ENCODE assay signal across 23 cellular contexts in the genomic region with DNA sequence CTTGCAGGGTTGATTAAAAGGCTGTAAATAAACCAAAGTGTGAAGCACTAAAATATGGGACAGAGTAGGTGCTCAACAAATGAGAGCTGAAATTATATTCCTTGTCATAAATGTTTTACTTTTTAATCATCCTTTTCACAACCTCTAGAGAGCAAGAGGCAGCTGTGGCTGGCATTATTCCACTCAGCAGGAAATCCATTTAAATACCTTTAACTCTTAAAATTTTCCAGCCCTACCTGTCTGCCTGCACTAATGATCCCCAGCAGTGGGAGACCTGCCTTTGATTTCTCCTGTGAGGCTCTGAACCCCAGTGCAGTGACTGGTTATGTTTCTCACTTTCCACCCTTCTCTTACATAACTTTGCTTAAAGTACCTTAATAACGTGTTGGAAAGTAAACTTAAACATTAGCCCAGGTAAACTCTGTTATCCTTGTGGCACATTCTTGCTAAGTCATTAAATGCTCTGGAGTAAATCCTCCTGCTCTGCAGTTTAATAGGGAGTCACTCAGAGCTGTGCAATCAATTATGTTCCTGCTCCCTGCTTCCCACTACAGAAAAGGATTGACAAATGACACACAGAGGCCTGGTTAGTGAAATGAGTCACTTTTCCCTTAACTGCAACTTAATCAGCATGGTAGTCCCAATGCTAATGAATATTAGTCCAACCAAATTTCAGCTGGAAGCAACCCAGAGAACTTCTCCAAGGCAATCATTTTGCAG.
"Had no signal": no experiment of that assay in that cellular context is flagged by ENCODE, and none has a peak within 500 bp of the region (broad histone marks: within the 10 kb centered on the region; RNA-seq: fewer than 3 reads in every experiment).

No MANE protein-coding gene starts in this region.

- DNase-seq: activated B cell treated with CpG ODN at 0.5 μM for 24 hours; activated CD4-positive, alpha-beta memory T cell treated with anti-CD3 and anti-CD28 coated beads, Interleukin-2, amount 10 ng/mL, durations not matched to agents 7 days and 5 days; activated CD4-positive, alpha-beta T cell treated with anti-CD3 and anti-CD28 coated beads for 4 hours; activated CD8-positive, alpha-beta memory T cell treated with anti-CD3 and anti-CD28 coated beads, Interleukin-2, amount 10 ng/mL, durations not matched to agents 7 days and 5 days; activated naive CD4-positive, alpha-beta T cell treated with anti-CD3 and anti-CD28 coated beads for 36 hours; activated naive CD8-positive, alpha-beta T cell treated with anti-CD3 and anti-CD28 coated beads, Interleukin-2, amount 50 U/mL, for 24 hours; anterior cingulate cortex; brain microvascular endothelial cell; heart left ventricle; islet precursor cell; nephron progenitor cell; nucleus accumbens; posterior cingulate gyrus; stimulated activated CD4-positive, alpha-beta T cell treated with anti-CD3 and anti-CD28 coated beads, Interleukin-12 subunit alpha, Interleukin-12 subunit beta, amount 100 ng/mL, for 4 hours; stimulated activated CD4-positive, alpha-beta T cell treated with anti-CD3 and anti-CD28 coated beads, Interleukin-1b, Interleukin-23, amount 100 ng/mL, for 48 hours; stimulated activated naive CD4-positive, alpha-beta T cell treated with Interleukin-2 at 50 U/mL for 16 hours; SW 1271; T-helper 2 cell; thyroid gland had no signal

- H3K4me1 Mint-ChIP-seq: activated B cell treated with CpG ODN at 0.5 μM for 24 hours; activated CD4-positive, alpha-beta memory T cell treated with anti-CD3 and anti-CD28 coated beads, Interleukin-2, amount 10 ng/mL, durations not matched to agents 7 days and 5 days; activated CD8-positive, alpha-beta memory T cell treated with anti-CD3 and anti-CD28 coated beads, Interleukin-2, amount 10 ng/mL, durations not matched to agents 7 days and 5 days; activated naive CD8-positive, alpha-beta T cell treated with anti-CD3 and anti-CD28 coated beads, Interleukin-2, amount 50 U/mL, for 24 hours; nephron progenitor cell had no signal

- H3K27me3 Mint-ChIP-seq: activated B cell treated with CpG ODN at 0.5 μM for 24 hours; activated CD4-positive, alpha-beta memory T cell treated with anti-CD3 and anti-CD28 coated beads, Interleukin-2, amount 10 ng/mL, durations not matched to agents 7 days and 5 days; activated CD8-positive, alpha-beta memory T cell treated with anti-CD3 and anti-CD28 coated beads, Interleukin-2, amount 10 ng/mL, durations not matched to agents 7 days and 5 days had no signal

- H3K4me3 Mint-ChIP-seq: activated B cell treated with CpG ODN at 0.5 μM for 24 hours; activated CD4-positive, alpha-beta memory T cell treated with anti-CD3 and anti-CD28 coated beads, Interleukin-2, amount 10 ng/mL, durations not matched to agents 7 days and 5 days; activated CD8-positive, alpha-beta memory T cell treated with anti-CD3 and anti-CD28 coated beads, Interleukin-2, amount 10 ng/mL, durations not matched to agents 7 days and 5 days; activated naive CD4-positive, alpha-beta T cell treated with anti-CD3 and anti-CD28 coated beads for 36 hours; activated naive CD8-positive, alpha-beta T cell treated with anti-CD3 and anti-CD28 coated beads, Interleukin-2, amount 50 U/mL, for 24 hours; nephron progenitor cell had no signal

- H3K9me3 Mint-ChIP-seq: nephron progenitor cell had no signal

- H3K27me3 ChIP-seq: brain microvascular endothelial cell, gastroesophageal sphincter, heart left ventricle, thyroid gland had no signal

- ATAC-seq: activated CD8-positive, alpha-beta memory T cell treated with anti-CD3 and anti-CD28 coated beads, Interleukin-2, amount 10 ng/mL, durations not matched to agents 7 days and 5 days; activated naive CD8-positive, alpha-beta T cell treated with anti-CD3 and anti-CD28 coated beads, Interleukin-2, amount 50 U/mL, for 24 hours; esophagus mucosa; gastroesophageal sphincter; heart left ventricle; left lobe of liver had no signal

- H3K9me3 ChIP-seq: gastroesophageal sphincter, heart left ventricle, thyroid gland had no signal

- H3K36me3 ChIP-seq: brain microvascular endothelial cell, gastroesophageal sphincter, heart left ventricle, thyroid gland had no signal

- H3K27ac Mint-ChIP-seq: activated B cell treated with CpG ODN at 0.5 μM for 24 hours; activated CD4-positive, alpha-beta memory T cell treated with anti-CD3 and anti-CD28 coated beads, Interleukin-2, amount 10 ng/mL, durations not matched to agents 7 days and 5 days; activated CD8-positive, alpha-beta memory T cell treated with anti-CD3 and anti-CD28 coated beads, Interleukin-2, amount 10 ng/mL, durations not matched to agents 7 days and 5 days; activated naive CD4-positive, alpha-beta T cell treated with anti-CD3 and anti-CD28 coated beads for 36 hours; activated naive CD8-positive, alpha-beta T cell treated with anti-CD3 and anti-CD28 coated beads, Interleukin-2, amount 50 U/mL, for 24 hours; nephron progenitor cell had no signal

- H3K27ac ChIP-seq: brain microvascular endothelial cell, coronary artery, gastroesophageal sphincter, heart left ventricle, thyroid gland had no signal

- H3K36me3 Mint-ChIP-seq: activated CD8-positive, alpha-beta memory T cell treated with anti-CD3 and anti-CD28 coated beads, Interleukin-2, amount 10 ng/mL, durations not matched to agents 7 days and 5 days had no signal

- H3K4me3 ChIP-seq: coronary artery, gastroesophageal sphincter, heart left ventricle, thyroid gland had no signal

- H3K4me1 ChIP-seq: gastroesophageal sphincter, heart left ventricle, thyroid gland had no signal
